23 cellular contexts compared by ENCODE assay signal in the genomic region with DNA sequence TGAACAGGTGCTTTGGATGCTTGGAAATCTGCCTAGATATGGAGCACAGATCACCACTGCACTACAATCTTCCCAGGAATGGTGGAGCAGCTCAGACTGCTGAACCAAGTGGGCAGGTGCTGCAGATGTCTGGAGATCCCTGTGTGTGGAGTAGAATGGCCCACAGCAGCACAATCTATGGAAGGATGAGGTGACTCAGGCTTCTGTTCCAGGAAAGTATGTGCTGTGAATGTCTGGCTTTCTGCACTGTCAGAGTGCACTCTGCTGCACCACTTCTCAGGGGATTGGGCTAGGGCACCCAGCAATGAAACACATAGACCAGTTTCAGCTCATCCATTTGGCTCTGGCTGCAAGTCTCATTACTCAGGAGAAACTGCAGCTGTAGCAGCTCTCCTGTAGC.
"Had no signal": no experiment of that assay in that cellular context is flagged by ENCODE, and none has a peak within 500 bp of the region (broad histone marks: within the 10 kb centered on the region; RNA-seq: fewer than 3 reads in every experiment).

No MANE protein-coding gene starts in this region.

- H3K27me3 ChIP-seq: ascending aorta, body of pancreas, SJSA1 had no signal

- H3K4me1 ChIP-seq: ascending aorta, body of pancreas, SJSA1 had no signal

- ATAC-seq: activated CD8-positive, alpha-beta memory T cell treated with anti-CD3 and anti-CD28 coated beads, Interleukin-2, amount 10 ng/mL, durations not matched to agents 7 days and 5 days; body of pancreas; PC-3 had no signal

- H3K27ac ChIP-seq: ascending aorta, body of pancreas, KMS-11, SJSA1 had no signal

- H3K9ac ChIP-seq: KMS-11 had no signal

- H3K4me2 ChIP-seq: KMS-11 had no signal

- FAIRE-seq: bronchial epithelial cell, RCC 7860 had no signal

- DNase-seq: activated B cell treated with CpG ODN at 0.5 μM for 24 hours; activated CD4-positive, alpha-beta T cell treated with anti-CD3 and anti-CD28 coated beads for 1 hour; activated CD4-positive, alpha-beta T cell treated with anti-CD3 and anti-CD28 coated beads, Interleukin-2, amount 10 ng/mL, durations not matched to agents 24 days and 14 days; activated CD4-positive, alpha-beta T cell treated with anti-CD3 and anti-CD28 coated beads, Interleukin-2, amount 50 U/mL, for 48 hours; activated CD8-positive, alpha-beta memory T cell treated with anti-CD3 and anti-CD28 coated beads, Interleukin-2, amount 10 ng/mL, durations not matched to agents 7 days and 5 days; activated effector memory CD4-positive, alpha-beta T cell treated with Interleukin-2 at 50 U/mL for 16 hours; activated naive CD4-positive, alpha-beta T cell; activated T-cell treated with anti-CD3 and anti-CD28 coated beads, Interleukin-2, amount 50 U/mL, for 24 hours; amniotic stem cell; body of pancreas; central memory CD4-positive, alpha-beta T cell; cortex of kidney; NCI-H1105; NCI-H1436 treated with DMSO at 0.1 percent for 48 hours; NCI-H2081; NCI-H345; NCI-H510A; PC-3 had no signal

- H3K4me3 ChIP-seq: ascending aorta, body of pancreas, SJSA1 had no signal

- H3K9me3 ChIP-seq: body of pancreas had no signal

- H3K36me3 ChIP-seq: ascending aorta, SJSA1 had no signal
